In the genomic region with DNA sequence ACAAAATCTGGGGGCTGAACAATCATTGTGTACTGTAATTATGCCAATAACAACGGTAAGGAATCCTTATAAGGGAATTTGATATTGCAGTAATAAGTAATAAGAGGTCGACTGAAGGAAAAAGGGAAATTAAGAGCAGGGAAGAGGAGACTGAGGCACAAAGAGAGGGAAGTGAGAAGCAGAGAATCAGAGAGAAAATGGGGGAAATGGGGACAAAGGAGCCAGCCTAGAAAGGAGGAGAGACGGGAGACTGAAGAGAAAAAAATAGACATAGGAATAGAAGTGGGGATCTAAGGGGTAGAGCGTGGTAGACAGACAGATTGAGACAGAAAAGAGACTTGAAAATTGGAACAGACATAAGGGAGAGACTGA, we compare ENCODE assay signal across 8 cellular contexts. TPM values are rescaled to one million over a fixed set of nuclear protein-coding genes. Genes with fewer than 3 reads are reported as not detected.
A peak's percentile ranks its signal among the peaks of the same experiment; 100 is the strongest.
DNase-seq lines count a peak whose midpoint lies in the region; ATAC-seq and TF ChIP-seq lines count a peak whose summit lies in the region.

No MANE protein-coding gene starts in this region.

- H3K36me3 ChIP-seq in hepatocyte (replicated peaks; ENCODE audit: insufficient read depth, low read depth): no peaks in the 10 kb centered on the region
- peaks cover 0 to 26% (median 7%) of the 10 kb centered on the region in 4 donors for H3K36me3 ChIP-seq in sigmoid colon

- no peak for TF ChIP-seq POLR2A in sigmoid colon (IDR thresholded peaks at IDR 0.05)

- H3K9me3 ChIP-seq in hepatocyte (ENCODE audit: low read depth) (peaks cover 12% of the 10 kb centered on the region), sigmoid colon (peaks cover 0 to 30% (median 14%) of the 10 kb centered on the region in 4 donors)

- H3K27ac ChIP-seq in hepatocyte (peak overlapping the region; percentile 96), sigmoid colon (peak overlapping the region in 3 of 4 donors; percentile 69 to 75 (median 71))

- H4K20me1 ChIP-seq in hepatocyte (ENCODE audit: insufficient read depth, poor library complexity, severe bottlenecking): no peaks in the 10 kb centered on the region

- peaks cover 4% of the 10 kb centered on the region for H3K4me1 Mint-ChIP-seq in activated naive CD8-positive, alpha-beta T cell (ENCODE audit: low read depth)

- WGBS in hepatocyte (ENCODE audit: low lambda C conversion rate, missing lambda C conversion rate): 46% methylated on average over 4 of the region's 4 CpGs
- whole genome bisulfite sequencing in sigmoid colon, 2 donors: 30 to 33% methylated on average over 4 of the region's 4 CpGs

- H3K4me3 ChIP-seq in GM08714 (ENCODE audit: low read length) (peak overlapping the region; percentile 32; the same call in 1 of the 2 replicates), hepatocyte (peak overlapping the region; percentile 43), sigmoid colon (peak overlapping the region; percentile 42 to 56 (median 52))

- no peaks in the 10 kb centered on the region for H3K9me2 ChIP-seq in hepatocyte (replicated peaks; ENCODE audit: insufficient read depth)

- no peak for TF ChIP-seq CTCF in hepatocyte (IDR thresholded peaks at IDR 0.05; ENCODE audit: poor library complexity)
- no peak for TF ChIP-seq CTCF in sigmoid colon (IDR thresholded peaks at IDR 0.05)

- H3K27me3 Mint-ChIP-seq in activated naive CD8-positive, alpha-beta T cell: peaks cover 12% of the 10 kb centered on the region

- intact Hi-C loops in sigmoid colon (cut with DNase I): loop anchor here (2.0 kb wide), 1 partner anchor 42 kb away; no protein-coding TSS in a partner anchor

- H3K4me1 ChIP-seq in hepatocyte (ENCODE audit: insufficient read depth): no peaks in the 10 kb centered on the region
- peaks cover 0 to 3% (median 0%) of the 10 kb centered on the region in 4 donors for H3K4me1 ChIP-seq in sigmoid colon

- H3K27ac Mint-ChIP-seq in activated naive CD8-positive, alpha-beta T cell: peak overlapping the region; percentile 95

- H3K36me3 Mint-ChIP-seq in activated naive CD8-positive, alpha-beta T cell: peaks cover 29% of the 10 kb centered on the region

- no peaks in the 10 kb centered on the region for H3K79me2 ChIP-seq in hepatocyte

- H3K9me3 Mint-ChIP-seq in activated naive CD8-positive, alpha-beta T cell (ENCODE audit: low read depth): peaks cover 29% of the 10 kb centered on the region

- H3K4me2 ChIP-seq in hepatocyte: peak overlapping the region; percentile 73

- no peak for DNase-seq in hepatocyte (ENCODE audit: low spot score)
- no peak for DNase-seq in sigmoid colon
- DNase-seq in cerebellar nuclear complex (lab: John Stamatoyannopoulos, UW): no peak
- DNase-seq in NCI-H1930 (lab: John Stamatoyannopoulos, UW): no peak
- DNase-seq in A172 (ENCODE audit: low spot score): no peak

- H2AFZ ChIP-seq in hepatocyte: peak overlapping the region; percentile 69

- ATAC-seq in HG02870 (IDR thresholded peaks at IDR 0.05; ENCODE audit: unreplicated experiment): no peak

- no peak for TF ChIP-seq EP300 in sigmoid colon (IDR thresholded peaks at IDR 0.05)

- H3K27me3 ChIP-seq in hepatocyte (no peaks in the 10 kb centered on the region), sigmoid colon (no peaks in the 10 kb centered on the region)

- H3K4me3 Mint-ChIP-seq in activated naive CD8-positive, alpha-beta T cell: peak overlapping the region; percentile 93

RNA-seq across cellular contexts. Expression of a gene that starts 0.5 kb away (rescaled TPM):
- total RNA-seq in hepatocyte: 8.5 and 10.0 TPM in 2 replicates
- polyA plus RNA-seq in hepatocyte: 2.7 and 3.7 TPM in 2 replicates
- total RNA-seq in sigmoid colon: 1 to 10 TPM; 3.5 to 6.1 (median 4.4) TPM
- 1 to 10 TPM in 1 of 3 donors, under 1 TPM in 2; 0.46 to 4.2 (median 0.60) TPM for polyA plus RNA-seq in sigmoid colon
- 15.2 and 17.3 TPM in 2 replicates for total RNA-seq in A172 (2014; rRNA removed; shearing (Covaris generic))

RNA-seq across cellular contexts. Expression of a gene that starts 59.0 kb away (rescaled TPM):
- total RNA-seq in hepatocyte: not detected in 2 replicates
- polyA plus RNA-seq in hepatocyte: not detected in 2 replicates
- not detected for total RNA-seq in sigmoid colon
- polyA plus RNA-seq in sigmoid colon: under 1 TPM in 1 of 3 donors, not detected in 2; 0.34 TPM
- not detected in 2 replicates for total RNA-seq in A172 (2014; rRNA removed; shearing (Covaris generic))
